1 cellular context compared by ENCODE assay signal in the genomic region with DNA sequence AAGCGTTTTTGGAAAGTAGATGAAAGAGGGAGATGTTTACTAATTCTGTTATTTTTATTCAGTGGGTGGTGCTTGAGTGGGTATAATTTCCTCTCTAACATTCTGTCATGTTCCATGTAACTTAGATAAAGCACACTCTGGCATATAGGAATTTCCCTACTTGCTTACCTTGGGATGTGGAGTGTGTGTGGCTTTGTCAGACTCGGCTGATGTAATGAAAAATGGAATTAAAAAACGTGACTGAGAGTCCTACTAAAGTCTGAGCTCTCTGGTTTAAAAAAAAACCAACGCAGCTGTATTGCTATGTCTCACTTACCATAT.
TF ChIP-seq lines count a peak whose summit lies in the region.

No MANE protein-coding gene starts in this region.

TF ChIP-seq in HEK293, 187 proteins besides CTCF, POLR2A, EP300 and RAD21 (continued from another document):
- TF ChIP-seq, protein P1, sequence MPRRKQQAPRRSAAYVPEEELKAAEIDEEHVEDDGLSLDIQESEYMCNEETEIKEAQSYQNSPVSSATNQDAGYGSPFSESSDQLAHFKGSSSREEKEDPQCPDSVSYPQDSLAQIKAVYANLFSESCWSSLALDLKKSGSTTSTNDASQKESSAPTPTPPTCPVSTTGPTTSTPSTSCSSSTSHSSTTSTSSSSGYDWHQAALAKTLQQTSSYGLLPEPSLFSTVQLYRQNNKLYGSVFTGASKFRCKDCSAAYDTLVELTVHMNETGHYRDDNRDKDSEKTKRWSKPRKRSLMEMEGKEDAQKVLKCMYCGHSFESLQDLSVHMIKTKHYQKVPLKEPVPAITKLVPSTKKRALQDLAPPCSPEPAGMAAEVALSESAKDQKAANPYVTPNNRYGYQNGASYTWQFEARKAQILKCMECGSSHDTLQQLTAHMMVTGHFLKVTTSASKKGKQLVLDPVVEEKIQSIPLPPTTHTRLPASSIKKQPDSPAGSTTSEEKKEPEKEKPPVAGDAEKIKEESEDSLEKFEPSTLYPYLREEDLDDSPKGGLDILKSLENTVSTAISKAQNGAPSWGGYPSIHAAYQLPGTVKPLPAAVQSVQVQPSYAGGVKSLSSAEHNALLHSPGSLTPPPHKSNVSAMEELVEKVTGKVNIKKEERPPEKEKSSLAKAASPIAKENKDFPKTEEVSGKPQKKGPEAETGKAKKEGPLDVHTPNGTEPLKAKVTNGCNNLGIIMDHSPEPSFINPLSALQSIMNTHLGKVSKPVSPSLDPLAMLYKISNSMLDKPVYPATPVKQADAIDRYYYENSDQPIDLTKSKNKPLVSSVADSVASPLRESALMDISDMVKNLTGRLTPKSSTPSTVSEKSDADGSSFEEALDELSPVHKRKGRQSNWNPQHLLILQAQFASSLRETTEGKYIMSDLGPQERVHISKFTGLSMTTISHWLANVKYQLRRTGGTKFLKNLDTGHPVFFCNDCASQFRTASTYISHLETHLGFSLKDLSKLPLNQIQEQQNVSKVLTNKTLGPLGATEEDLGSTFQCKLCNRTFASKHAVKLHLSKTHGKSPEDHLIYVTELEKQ (tag by site-specific recombination; IDR thresholded peaks at IDR 0.05; ENCODE audit: borderline replicate concordance) = no peak
- TF ChIP-seq, protein P2, sequence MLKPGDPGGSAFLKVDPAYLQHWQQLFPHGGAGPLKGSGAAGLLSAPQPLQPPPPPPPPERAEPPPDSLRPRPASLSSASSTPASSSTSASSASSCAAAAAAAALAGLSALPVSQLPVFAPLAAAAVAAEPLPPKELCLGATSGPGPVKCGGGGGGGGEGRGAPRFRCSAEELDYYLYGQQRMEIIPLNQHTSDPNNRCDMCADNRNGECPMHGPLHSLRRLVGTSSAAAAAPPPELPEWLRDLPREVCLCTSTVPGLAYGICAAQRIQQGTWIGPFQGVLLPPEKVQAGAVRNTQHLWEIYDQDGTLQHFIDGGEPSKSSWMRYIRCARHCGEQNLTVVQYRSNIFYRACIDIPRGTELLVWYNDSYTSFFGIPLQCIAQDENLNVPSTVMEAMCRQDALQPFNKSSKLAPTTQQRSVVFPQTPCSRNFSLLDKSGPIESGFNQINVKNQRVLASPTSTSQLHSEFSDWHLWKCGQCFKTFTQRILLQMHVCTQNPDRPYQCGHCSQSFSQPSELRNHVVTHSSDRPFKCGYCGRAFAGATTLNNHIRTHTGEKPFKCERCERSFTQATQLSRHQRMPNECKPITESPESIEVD (tag by site-specific recombination; IDR thresholded peaks at IDR 0.05) = peak; percentile 82
- TF ChIP-seq, protein P3, sequence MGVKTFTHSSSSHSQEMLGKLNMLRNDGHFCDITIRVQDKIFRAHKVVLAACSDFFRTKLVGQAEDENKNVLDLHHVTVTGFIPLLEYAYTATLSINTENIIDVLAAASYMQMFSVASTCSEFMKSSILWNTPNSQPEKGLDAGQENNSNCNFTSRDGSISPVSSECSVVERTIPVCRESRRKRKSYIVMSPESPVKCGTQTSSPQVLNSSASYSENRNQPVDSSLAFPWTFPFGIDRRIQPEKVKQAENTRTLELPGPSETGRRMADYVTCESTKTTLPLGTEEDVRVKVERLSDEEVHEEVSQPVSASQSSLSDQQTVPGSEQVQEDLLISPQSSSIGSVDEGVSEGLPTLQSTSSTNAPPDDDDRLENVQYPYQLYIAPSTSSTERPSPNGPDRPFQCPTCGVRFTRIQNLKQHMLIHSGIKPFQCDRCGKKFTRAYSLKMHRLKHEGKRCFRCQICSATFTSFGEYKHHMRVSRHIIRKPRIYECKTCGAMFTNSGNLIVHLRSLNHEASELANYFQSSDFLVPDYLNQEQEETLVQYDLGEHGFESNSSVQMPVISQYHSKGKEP (tag by site-specific recombination; IDR thresholded peaks at IDR 0.05) = no peak
